Comparison of ENCODE assay signal across 27 cellular contexts in genomic region chr11:1228921-1229451, GRCh38. TPM values are rescaled to one million over a fixed set of nuclear protein-coding genes. Genes with fewer than 3 reads are reported as not detected.
DNase-seq lines count a peak whose midpoint lies in the region; ATAC-seq and TF ChIP-seq lines count a peak whose summit lies in the region.
"Had no signal": no experiment of that assay in that cellular context is flagged by ENCODE, and none has a peak within 500 bp of the region (broad histone marks: within the 10 kb centered on the region; RNA-seq: fewer than 3 reads in every experiment).

No MANE protein-coding gene starts in this region.

- intact Hi-C loops in left ventricle myocardium superior (cut with micrococcal nuclease) (no loop called here), posterior vena cava (cut with DNase I) (no loop called here)

- no peaks in the 10 kb centered on the region for H3K36me3 ChIP-seq in H7 (replicated peaks; ENCODE audit: control insufficient read depth, insufficient read depth, low read length)
- H3K36me3 ChIP-seq: pancreas had no signal

- POLR2A ChIA-PET in HEK293T (lab: Yijun Ruan, JAX), result no interaction called here

- H3K27me3 ChIP-seq in H7 (ENCODE audit: control insufficient read depth, insufficient read depth, low read length), result no peaks in the 10 kb centered on the region
- H3K27me3 ChIP-seq: pancreas had no signal

- peak; percentile 35 for DNase-seq in D341Med (ENCODE audit: low spot score)
- peak; percentile 76 for DNase-seq in H7
- DNase-seq in left ventricle myocardium superior, result peak; percentile 17
- peak; percentile 78 for DNase-seq in posterior vena cava (ENCODE audit: low spot score)
- DNase-seq in HEK293T (ENCODE audit: extremely low spot score), result no peak
- no peak for DNase-seq in DMS53 (lab: John Stamatoyannopoulos, UW)
- DNase-seq: anterior cingulate cortex; DMS 273 treated with DMSO at 0.1 percent for 48 hours; effector memory CD8-positive, alpha-beta T cell; foreskin keratinocyte; hippocampal formation; immature natural killer cell; NCI-H1105; NCI-H187 treated with DMSO at 0.1 percent for 48 hours; NCI-H524 treated with DMSO at 0.1 percent for 48 hours; SIG-M5; stimulated activated CD4-positive, alpha-beta T cell treated with anti-CD3 and anti-CD28 coated beads, Interleukin-12 subunit alpha, Interleukin-12 subunit beta, amount 100 ng/mL, for 4 hours; stimulated activated CD4-positive, alpha-beta T cell treated with anti-CD3 and anti-CD28 coated beads, Interleukin-4, amount 100 ng/mL, for 1 hour had no signal

- ATAC-seq in left ventricle myocardium superior, result no peak
- ATAC-seq in HG02798 (IDR thresholded peaks at IDR 0.05; ENCODE audit: poor library complexity, unreplicated experiment), result no peak
- ATAC-seq: effector memory CD8-positive, alpha-beta T cell; foreskin keratinocyte; K562; pancreas had no signal

- CTCF ChIA-PET in HEK293T (lab: Yijun Ruan, JAX), result no interaction called here

- H3K4me3 ChIP-seq in H7 (ENCODE audit: insufficient read depth, low read depth, low read length), result no peak overlapping the region
- H3K4me3 ChIP-seq: coronary artery, K562, pancreas had no signal

TF ChIP-seq in HEK293T, 16 proteins besides CTCF, POLR2A, EP300 and RAD21:
- TF ChIP-seq HDGF (IDR thresholded peaks at IDR 0.05; ENCODE audit: borderline replicate concordance) (no peak), TARDBP (IDR thresholded peaks at IDR 0.05) (no peak), CTBP1 (IDR thresholded peaks at IDR 0.05; ENCODE audit: borderline replicate concordance) (no peak), FOXM1 (IDR thresholded peaks at IDR 0.05; ENCODE audit: borderline replicate concordance) (no peak), BHLHE40 (IDR thresholded peaks at IDR 0.05; ENCODE audit: borderline replicate concordance) (no peak), FOXK2 (IDR thresholded peaks at IDR 0.05) (no peak), L3MBTL2 (conservative IDR thresholded peaks at IDR 0.05) (no peak), SUZ12 (IDR thresholded peaks at IDR 0.05) (no peak), NFRKB (IDR thresholded peaks at IDR 0.05) (no peak), ELF4 (IDR thresholded peaks at IDR 0.05) (no peak), LEF1 (IDR thresholded peaks at IDR 0.05; ENCODE audit: borderline replicate concordance) (no peak), SP1 (IDR thresholded peaks at IDR 0.05) (no peak), ARNT (IDR thresholded peaks at IDR 0.05) (no peak), PKNOX1 (IDR thresholded peaks at IDR 0.05) (no peak), FOXA1 (IDR thresholded peaks at IDR 0.05) (no peak), ZNF384 (IDR thresholded peaks at IDR 0.05) (no peak)

RNA-seq across cellular contexts. Expression of gene MUC5B, which starts 6.1 kb away (rescaled TPM):
- under 0.01 and 0.07 TPM in 2 replicates for total RNA-seq in H7 (2014; rRNA removed; shearing (Covaris generic))
- total RNA-seq in left ventricle myocardium superior, result not detected
- total RNA-seq in posterior vena cava, result under 1 TPM in 1 of 2 donors, not detected in 1; 0.69 TPM
- total RNA-seq: bronchial epithelial cell; CD4-positive, alpha-beta memory T cell; foreskin keratinocyte; M059J; subcutaneous adipose tissue; ureter had no signal

Comparison
In these comparisons a context has a peak if more than half of its experiments do, and no peak if none do; other contexts are left out.
1. DNase-seq: peak in D341Med (single experiment), H7 (single experiment), left ventricle myocardium superior (single experiment) and posterior vena cava (single experiment); none in HEK293T (single experiment) and DMS53 (single experiment).